ENCODE assay signal across 19 cellular contexts in genomic region chr7:47357863-47358262, GRCh38.
DNase-seq lines count a peak whose midpoint lies in the region; ATAC-seq, FAIRE-seq and TF ChIP-seq lines count a peak whose summit lies in the region.
"Had no signal": no experiment of that assay in that cellular context is flagged by ENCODE, and none has a peak within 500 bp of the region (broad histone marks: within the 10 kb centered on the region; RNA-seq: fewer than 3 reads in every experiment).

No MANE protein-coding gene starts in this region.

- H3K36me3 ChIP-seq in hepatocyte (replicated peaks; ENCODE audit: insufficient read depth, low read depth): no peaks in the 10 kb centered on the region

- peak overlapping the region; percentile 18 for H3K27ac Mint-ChIP-seq in activated T-cell treated with anti-CD3 and anti-CD28 coated beads, Interleukin-2, amount 50 U/mL, for 72 hours
- no peak overlapping the region for H3K27ac Mint-ChIP-seq in activated T-cell treated with anti-CD3 and anti-CD28 coated beads, Interleukin-2, amount 50 U/mL, for 24 hours
- H3K27ac Mint-ChIP-seq: CD8-positive, alpha-beta memory T cell had no signal

- no peaks in the 10 kb centered on the region for H3K27me3 Mint-ChIP-seq in activated T-cell treated with anti-CD3 and anti-CD28 coated beads, Interleukin-2, amount 50 U/mL, for 72 hours (ENCODE audit: low read depth)
- no peaks in the 10 kb centered on the region for H3K27me3 Mint-ChIP-seq in activated T-cell treated with anti-CD3 and anti-CD28 coated beads, Interleukin-2, amount 50 U/mL, for 24 hours
- H3K27me3 Mint-ChIP-seq: CD8-positive, alpha-beta memory T cell had no signal

- ATAC-seq in activated T-cell treated with anti-CD3 and anti-CD28 coated beads, Interleukin-2, amount 50 U/mL, for 72 hours (replicated peaks in 1 of 2): no peak
- ATAC-seq in HG02678 (IDR thresholded peaks at IDR 0.05; ENCODE audit: unreplicated experiment): peak; percentile 52
- ATAC-seq in GM18873 (IDR thresholded peaks at IDR 0.05; ENCODE audit: low FRiP score, unreplicated experiment): no peak
- ATAC-seq in HG03280 (IDR thresholded peaks at IDR 0.05; ENCODE audit: unreplicated experiment): no peak

- H3K9me3 Mint-ChIP-seq in activated T-cell treated with anti-CD3 and anti-CD28 coated beads, Interleukin-2, amount 50 U/mL, for 72 hours: no peaks in the 10 kb centered on the region
- no peaks in the 10 kb centered on the region for H3K9me3 Mint-ChIP-seq in activated T-cell treated with anti-CD3 and anti-CD28 coated beads, Interleukin-2, amount 50 U/mL, for 24 hours

- peak; percentile 35 for FAIRE-seq in urothelium cell line (lab: Jason Lieb, UNC)
- FAIRE-seq: H1 had no signal

- H3K4me1 ChIP-seq in hepatocyte (ENCODE audit: insufficient read depth): peaks cover 32% of the 10 kb centered on the region
- H3K4me1 ChIP-seq: BLaER1 had no signal

- peaks cover 89% of the 10 kb centered on the region for H3K79me2 ChIP-seq in hepatocyte

- H3K27ac ChIP-seq in hepatocyte: peak overlapping the region; percentile 84
- H3K27ac ChIP-seq: BLaER1, SJSA1 had no signal

- no peaks in the 10 kb centered on the region for H3K9me2 ChIP-seq in hepatocyte (replicated peaks; ENCODE audit: insufficient read depth)

- H3K4me1 Mint-ChIP-seq in activated T-cell treated with anti-CD3 and anti-CD28 coated beads, Interleukin-2, amount 50 U/mL, for 72 hours (ENCODE audit: low read depth): no peaks in the 10 kb centered on the region
- H3K4me1 Mint-ChIP-seq in activated T-cell treated with anti-CD3 and anti-CD28 coated beads, Interleukin-2, amount 50 U/mL, for 24 hours (ENCODE audit: low read depth): no peaks in the 10 kb centered on the region

- DNase-seq in activated T-cell treated with anti-CD3 and anti-CD28 coated beads, Interleukin-2, amount 50 U/mL, for 72 hours: peak in 1 of 2 donors; percentile 12
- DNase-seq in activated T-cell treated with anti-CD3 and anti-CD28 coated beads, Interleukin-2, amount 50 U/mL, for 24 hours: no peak
- no peak for DNase-seq in hepatocyte (ENCODE audit: low spot score)
- no peak for DNase-seq in urothelium cell line (ENCODE audit: low spot score)
- DNase-seq in AG08396 (ENCODE audit: low spot score): no peak
- DNase-seq: 8988T; CD8-positive, alpha-beta memory T cell; GDM1; IMR-90; NCI-H1105 treated with DMSO at 0.1 percent for 48 hours; NCI-H187; NCI-H226; NCI-H524 treated with DMSO at 0.1 percent for 48 hours had no signal

- no peak overlapping the region for H3K4me3 ChIP-seq in hepatocyte
- H3K4me3 ChIP-seq: BLaER1, SJSA1 had no signal

- no peaks in the 10 kb centered on the region for H3K9me3 ChIP-seq in hepatocyte (ENCODE audit: low read depth)
- H3K9me3 ChIP-seq: BLaER1, SJSA1 had no signal

- H3K36me3 Mint-ChIP-seq in activated T-cell treated with anti-CD3 and anti-CD28 coated beads, Interleukin-2, amount 50 U/mL, for 72 hours (ENCODE audit: insufficient read depth in 2 of 2): no peaks in the 10 kb centered on the region
- no peaks in the 10 kb centered on the region for H3K36me3 Mint-ChIP-seq in activated T-cell treated with anti-CD3 and anti-CD28 coated beads, Interleukin-2, amount 50 U/mL, for 24 hours (ENCODE audit: low read depth)
- H3K36me3 Mint-ChIP-seq: CD8-positive, alpha-beta memory T cell had no signal

- 91% methylated on average over 7 of the region's 7 CpGs for WGBS in hepatocyte (ENCODE audit: low lambda C conversion rate, missing lambda C conversion rate)

- peaks cover 59% of the 10 kb centered on the region for H4K20me1 ChIP-seq in hepatocyte (ENCODE audit: insufficient read depth, poor library complexity, severe bottlenecking)

- H3K27me3 ChIP-seq in hepatocyte: no peaks in the 10 kb centered on the region
- H3K27me3 ChIP-seq: BLaER1, SJSA1 had no signal

- TF ChIP-seq CTCF in hepatocyte (IDR thresholded peaks at IDR 0.05; ENCODE audit: poor library complexity): no peak

- H3K4me3 Mint-ChIP-seq in activated T-cell treated with anti-CD3 and anti-CD28 coated beads, Interleukin-2, amount 50 U/mL, for 72 hours: no peak overlapping the region
- no peak overlapping the region for H3K4me3 Mint-ChIP-seq in activated T-cell treated with anti-CD3 and anti-CD28 coated beads, Interleukin-2, amount 50 U/mL, for 24 hours
- H3K4me3 Mint-ChIP-seq: CD8-positive, alpha-beta memory T cell had no signal

- H3K4me2 ChIP-seq in hepatocyte: peak overlapping the region; percentile 44
- H3K4me2 ChIP-seq: BLaER1 had no signal

- H2AFZ ChIP-seq in hepatocyte: no peak overlapping the region
